In the genomic region with DNA sequence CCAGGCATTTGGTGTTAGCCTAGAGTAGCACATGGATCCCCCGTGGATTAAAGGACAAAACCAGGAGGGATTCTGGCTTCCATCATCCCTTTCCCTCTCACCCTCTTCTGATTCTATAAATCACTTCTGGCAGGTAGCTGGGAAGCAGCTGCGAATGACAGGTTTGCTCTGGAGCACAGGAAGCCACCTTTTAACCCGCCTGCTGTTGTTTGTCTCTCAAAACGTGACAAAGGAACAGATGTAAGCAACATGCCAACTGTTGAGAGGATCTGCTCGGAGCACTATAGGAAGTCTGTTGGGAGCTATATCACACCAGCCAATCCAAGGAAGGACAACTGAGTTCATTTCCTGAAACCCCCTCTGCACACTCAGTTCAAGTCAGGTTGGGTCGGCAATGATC, we compare ENCODE assay signal across 16 cellular contexts.
DNase-seq lines count a peak whose midpoint lies in the region; ATAC-seq and TF ChIP-seq lines count a peak whose summit lies in the region.
"Had no signal": no experiment of that assay in that cellular context is flagged by ENCODE, and none has a peak within 500 bp of the region (broad histone marks: within the 10 kb centered on the region; RNA-seq: fewer than 3 reads in every experiment).

No MANE protein-coding gene starts in this region.

- H2BK15ac ChIP-seq in mesenchymal stem cell (ENCODE audit: low read depth, poor library complexity, severe bottlenecking) = peak overlapping the region; percentile 13

- H3K9me3 ChIP-seq in mesenchymal stem cell (ENCODE audit: control insufficient read depth, low read length) (no peaks in the 10 kb centered on the region), body of pancreas (no peaks in the 10 kb centered on the region)
- H3K9me3 ChIP-seq: lower lobe of right lung, SK-N-SH, tibial artery had no signal

- H2BK120ac ChIP-seq in mesenchymal stem cell (ENCODE audit: low read depth, low read length) = peak overlapping the region; percentile 0

- H3K4ac ChIP-seq in mesenchymal stem cell (ENCODE audit: low read depth in 1 of 2, low read length in 2 of 2) = no peak overlapping the region

- H4K8ac ChIP-seq in mesenchymal stem cell (ENCODE audit: low read length) = peak overlapping the region; percentile 69

- H4K91ac ChIP-seq in mesenchymal stem cell (ENCODE audit: low read length) = peak overlapping the region; percentile 35

- no peaks in the 10 kb centered on the region for H3K27me3 ChIP-seq in mesenchymal stem cell (ENCODE audit: control insufficient read depth in 1 of 2, insufficient read depth in 1 of 2, low read length in 2 of 2)
- no peaks in the 10 kb centered on the region for H3K27me3 ChIP-seq in body of pancreas
- H3K27me3 ChIP-seq: tibial artery had no signal

- H3K36me3 ChIP-seq in mesenchymal stem cell (ENCODE audit: control insufficient read depth in 1 of 2, insufficient read depth in 2 of 2, low read depth in 1 of 2, low read length in 2 of 2) (peaks cover 14 to 90% of the 10 kb centered on the region in 2 experiments), body of pancreas (replicated peaks in 1 of 2; ENCODE audit: insufficient read depth in 1 of 2, low read depth in 2 of 2) (peaks cover 0 to 3% of the 10 kb centered on the region in 2 donors)

- TF ChIP-seq POLR2A in body of pancreas (IDR thresholded peaks at IDR 0.05) = no peak

- no peak overlapping the region for H2AK5ac ChIP-seq in mesenchymal stem cell (ENCODE audit: low read length, severe bottlenecking)

- ATAC-seq in HG02884 (IDR thresholded peaks at IDR 0.05; ENCODE audit: unreplicated experiment) (no peak), GM21825 (IDR thresholded peaks at IDR 0.05; ENCODE audit: unreplicated experiment) (no peak), body of pancreas (no peak)
- ATAC-seq: activated CD4-positive, CD25-positive, alpha-beta regulatory T cell treated with anti-CD3 and anti-CD28 coated beads, Interleukin-2, amount 50 U/mL, for 24 hours; activated naive CD4-positive, alpha-beta T cell treated with anti-CD3 and anti-CD28 coated beads, Interleukin-2, amount 50 U/mL, for 72 hours; lower lobe of right lung; right cardiac atrium; stimulated activated naive B cell treated with anti-CD40 and anti-IgM and Interleukin-4, amounts not matched to agents 10 μg/mL and 1 μg/mL and 100 μg/mL, for 72 hours had no signal

- no peak for TF ChIP-seq CTCF in body of pancreas (IDR thresholded peaks at IDR 0.05)

- no peak overlapping the region for H3K4me2 ChIP-seq in mesenchymal stem cell (ENCODE audit: low read length, poor library complexity, severe bottlenecking)
- H3K4me2 ChIP-seq: SK-N-SH had no signal

- H3K23ac ChIP-seq in mesenchymal stem cell (ENCODE audit: low read length in 2 of 2) = no peak overlapping the region

- in situ Hi-C loops in G401 (cut with HindIII; ENCODE audit: low sequenced_read_pairs) = loop anchor here (5.0 kb wide), 1 partner anchor 63 kb away; no protein-coding TSS in a partner anchor

- 27% methylated on average over 6 of the region's 6 CpGs for WGBS in mesenchymal stem cell
- WGBS in body of pancreas, 2 donors = 72 to 77% methylated on average over 6 of the region's 6 CpGs

- H3K4me3 ChIP-seq in mesenchymal stem cell (ENCODE audit: insufficient read depth in 1 of 2, low read depth in 1 of 2, low read length in 2 of 2) = no peak overlapping the region
- no peak overlapping the region for H3K4me3 ChIP-seq in body of pancreas
- H3K4me3 ChIP-seq: GM23248, lower lobe of right lung, tibial artery had no signal

- H2BK12ac ChIP-seq in mesenchymal stem cell (ENCODE audit: low read length in 2 of 2) = no peak overlapping the region

- H3K27ac ChIP-seq in mesenchymal stem cell (ENCODE audit: low read length, poor library complexity, severe bottlenecking) = no peak overlapping the region
- no peak overlapping the region for H3K27ac ChIP-seq in body of pancreas
- H3K27ac ChIP-seq: GM23248, lower lobe of right lung, tibial artery had no signal

- no peak overlapping the region for H2AFZ ChIP-seq in mesenchymal stem cell (ENCODE audit: low read depth, low read length)
- H2AFZ ChIP-seq: GM23248 had no signal

- H3K18ac ChIP-seq in mesenchymal stem cell (ENCODE audit: low read depth in 1 of 2, low read length in 2 of 2) = peak overlapping the region; percentile 55 to 72

- DNase-seq in G401 (ENCODE audit: low spot score) (peak; percentile 37), NCI-H1694 (lab: John Stamatoyannopoulos, UW) (peak; percentile 92), NCI-H774 (lab: John Stamatoyannopoulos, UW) (peak; percentile 33), mesenchymal stem cell (no peak), body of pancreas (no peak)
- DNase-seq: GM23248; Karpas-422; lower lobe of right lung; right cardiac atrium; SK-N-SH; stimulated activated naive B cell treated with anti-CD40 and anti-IgM and Interleukin-4, amounts not matched to agents 10 μg/mL and 1 μg/mL and 100 μg/mL, for 72 hours; tibial artery had no signal

- intact Hi-C loops in body of pancreas (cut with DNase I) = no loop called here

- H3K9ac ChIP-seq in mesenchymal stem cell (ENCODE audit: low read length) = no peak overlapping the region
- H3K9ac ChIP-seq: GM23248, SK-N-SH had no signal

- H2BK5ac ChIP-seq in mesenchymal stem cell (ENCODE audit: low read depth, low read length, poor library complexity, severe bottlenecking) = no peak overlapping the region

- H3K4me1 ChIP-seq in mesenchymal stem cell (ENCODE audit: control insufficient read depth, insufficient read depth, low read depth, low read length) (no peaks in the 10 kb centered on the region), body of pancreas (no peaks in the 10 kb centered on the region)
- H3K4me1 ChIP-seq: lower lobe of right lung, tibial artery had no signal

- no peak overlapping the region for H3K14ac ChIP-seq in mesenchymal stem cell (ENCODE audit: low read length in 2 of 2)

- H3K79me1 ChIP-seq in mesenchymal stem cell (replicated peaks; ENCODE audit: low read length, poor library complexity, severe bottlenecking) = peaks cover 24% of the 10 kb centered on the region

Comparison
In these comparisons a context has a peak if more than half of its experiments do, and no peak if none do; other contexts are left out.
1. DNase-seq: peak in G401 (single experiment), NCI-H1694 (single experiment) and NCI-H774 (single experiment); none in mesenchymal stem cell (single experiment) and body of pancreas (0 of 4).